8 cellular contexts compared by ENCODE assay signal in genomic region chr9:129333961-129334743, GRCh38.
DNase-seq lines count a peak whose midpoint lies in the region; ATAC-seq and TF ChIP-seq lines count a peak whose summit lies in the region.

No MANE protein-coding gene starts in this region.

- no peaks in the 10 kb centered on the region for H4K20me1 ChIP-seq in HCT116 (ENCODE audit: insufficient read depth)

- DNase-seq in AG08396 (ENCODE audit: low spot score) (peak; percentile 93), HCT116 (ENCODE audit: low read depth, low spot score) (peak; percentile 93), SIG-M5 (lab: John Stamatoyannopoulos, UW) (peak; percentile 37), iPS-NIHi11 (ENCODE audit: low spot score) (peak; percentile 90), skeletal muscle cell (ENCODE audit: low read depth) (peak; percentile 91)
- no peak for DNase-seq in central memory CD8-positive, alpha-beta T cell (ENCODE audit: low spot score in 2 of 2)

- no peaks in the 10 kb centered on the region for H3K79me2 ChIP-seq in HCT116 (ENCODE audit: insufficient read depth, low read length)

- intact Hi-C loops in HCT116 (cut with micrococcal nuclease): loop anchor here (1.0 to 5.0 kb wide), 3 partner anchors 153 to 273 kb away; partner anchors contain the start of gene IER5L

- H3K27me3 Mint-ChIP-seq in central memory CD8-positive, alpha-beta T cell: no peaks in the 10 kb centered on the region

- CTCF ChIA-PET in HCT116 (lab: Charles Lee): interaction anchor here (1.0 to 1.1 kb wide), 2 partner anchors 194 to 203 kb away, joined by 3 read pairs; no protein-coding TSS in a partner anchor

- peak overlapping the region; percentile 100 for H3K27ac ChIP-seq in HCT116 (ENCODE audit: low read depth, low read length)

- H3K4me3 ChIP-seq in HCT116 (replicated peaks in 1 of 2; ENCODE audit: low read depth in 1 of 2, low read length in 2 of 2) (peak overlapping the region; percentile 44 to 52), skeletal muscle cell (ENCODE audit: low read depth, low read length) (no peak overlapping the region)

- POLR2A ChIA-PET in HCT116 (lab: Charles Lee): interaction anchor here (0.7 to 3.6 kb wide), 17 partner anchors 9 to 275 kb away, joined by 3 to 28 read pairs (median 5); partner anchors contain the start of gene IER5L

- TSS peak; percentile 79 for BruUV-seq in HCT116 (replicated peaks; lab: Mats Ljungman, UMichigan)

- H3K9me3 Mint-ChIP-seq in central memory CD8-positive, alpha-beta T cell: peaks cover 9% of the 10 kb centered on the region

- H3K9ac ChIP-seq in HCT116 (ENCODE audit: low read length): peak overlapping the region; percentile 76

- H3K27ac Mint-ChIP-seq in central memory CD8-positive, alpha-beta T cell (ENCODE audit: low read depth): peak overlapping the region; percentile 8

- peaks cover 0 to 18% of the 10 kb centered on the region in 2 experiments; a peak in 1 of 4 replicates for H3K9me3 ChIP-seq in HCT116 (ENCODE audit: control insufficient read depth in 1 of 2, insufficient read depth in 1 of 2, low read depth in 1 of 2, low read length in 2 of 2)

- H3K4me3 Mint-ChIP-seq in central memory CD8-positive, alpha-beta T cell: peak overlapping the region; percentile 32

- no peak overlapping the region for H2AFZ ChIP-seq in HCT116 (ENCODE audit: low read depth, low read length, poor library complexity, severe bottlenecking)

- TF ChIP-seq CTCF in HCT116 (IDR thresholded peaks at IDR 0.05 in 2 of 3, conservative IDR thresholded peaks at IDR 0.05 in 1 of 3; ENCODE audit: borderline replicate concordance in 1 of 3, insufficient read depth in 1 of 3, low read depth in 2 of 3, low read length in 2 of 3): no peak

- H3K36me3 Mint-ChIP-seq in central memory CD8-positive, alpha-beta T cell (ENCODE audit: insufficient read depth): peaks cover 2% of the 10 kb centered on the region

- RAD21 ChIA-PET in HCT116 (lab: Charles Lee; ENCODE audit: low non-redundant PET in 1 of 2, low total read pairs in 2 of 2, uncharacterized antibody in 2 of 2, unreplicated experiment in 2 of 2): interaction anchor here (0.6 to 1.1 kb wide), 4 partner anchors 74 to 193 kb away, joined by 3 to 5 read pairs (median 4); no protein-coding TSS in a partner anchor

- no peaks in the 10 kb centered on the region for H3K36me3 ChIP-seq in HCT116 (ENCODE audit: control insufficient read depth in 1 of 2, insufficient read depth in 2 of 2, low read length in 2 of 2)

- TF ChIP-seq RAD21 in HCT116 (IDR thresholded peaks at IDR 0.05; ENCODE audit: low read depth): no peak

- no peaks in the 10 kb centered on the region for H3K4me1 Mint-ChIP-seq in central memory CD8-positive, alpha-beta T cell

- no peaks in the 10 kb centered on the region for H3K27me3 ChIP-seq in HCT116 (ENCODE audit: insufficient read depth, low read length)

- peak; percentile 16 for TF ChIP-seq POLR2A in HCT116 (IDR thresholded peaks at IDR 0.05; ENCODE audit: borderline replicate concordance, extremely low read depth, insufficient read depth, insufficient read length)

- H3K4me1 ChIP-seq in HCT116 (ENCODE audit: control insufficient read depth in 1 of 2, insufficient read depth in 2 of 2, low read length in 2 of 2): peaks cover 54 to 68% of the 10 kb centered on the region in 2 experiments

- ATAC-seq in HCT116 (peak; percentile 81), HG02840 (IDR thresholded peaks at IDR 0.05; ENCODE audit: low FRiP score, unreplicated experiment) (no peak), HG02884 (IDR thresholded peaks at IDR 0.05; ENCODE audit: unreplicated experiment) (no peak)
- no peak for ATAC-seq in central memory CD8-positive, alpha-beta T cell (replicated peaks; ENCODE audit: extremely low read depth, poor library complexity, severe bottlenecking)

- peak overlapping the region; percentile 89 for H3K4me2 ChIP-seq in HCT116 (ENCODE audit: low read length)

- no peaks in the 10 kb centered on the region for H3K9me2 ChIP-seq in HCT116 (ENCODE audit: insufficient read depth)

TF ChIP-seq in HCT116, 20 proteins besides CTCF, POLR2A, EP300 and RAD21:
- TF ChIP-seq EZH2 (IDR thresholded peaks at IDR 0.05) (no peak), ZFX (IDR thresholded peaks at IDR 0.05) (peak; percentile 39; the same call in 1 of the 2 replicates), ZBTB33 (IDR thresholded peaks at IDR 0.05; ENCODE audit: extremely low read depth, insufficient replicate concordance, low read length) (peak; percentile 80), REST (IDR thresholded peaks at IDR 0.05; ENCODE audit: low read depth) (no peak), ZNF274 (IDR thresholded peaks at IDR 0.05; ENCODE audit: low read depth, low read length) (no peak), MAX (IDR thresholded peaks at IDR 0.05) (no peak), SIN3A (IDR thresholded peaks at IDR 0.05; ENCODE audit: low read depth) (no peak), EGR1 (IDR thresholded peaks at IDR 0.05; ENCODE audit: low read depth) (no peak), CBX3 (IDR thresholded peaks at IDR 0.05; ENCODE audit: low read depth) (no peak), TCF7L2 (IDR thresholded peaks at IDR 0.05; ENCODE audit: borderline replicate concordance, extremely low read depth, insufficient read depth, insufficient read length) (peak; percentile 91), ELF1 (IDR thresholded peaks at IDR 0.05; ENCODE audit: borderline replicate concordance, low read depth) (no peak), SRF (IDR thresholded peaks at IDR 0.05; ENCODE audit: low read depth) (no peak), EZH2phosphoT487 (IDR thresholded peaks at IDR 0.05; ENCODE audit: borderline replicate concordance) (no peak), CEBPB (IDR thresholded peaks at IDR 0.05; ENCODE audit: low read depth) (no peak), YY1 (IDR thresholded peaks at IDR 0.05; ENCODE audit: extremely low read depth, insufficient replicate concordance, low read depth, low read length) (peak; percentile 67), JUND (IDR thresholded peaks at IDR 0.05) (no peak), POLR2AphosphoS5 (IDR thresholded peaks at IDR 0.05; ENCODE audit: low read depth, low read length) (peak; percentile 52)
TF ChIP-seq in HCT116: peak in this region for 5.

Comparison
In these comparisons a context has a peak if more than half of its experiments do, and no peak if none do; other contexts are left out.
1. DNase-seq: peak in AG08396 (single experiment), HCT116 (single experiment), SIG-M5 (single experiment), iPS-NIHi11 (single experiment) and skeletal muscle cell (single experiment); none in central memory CD8-positive, alpha-beta T cell (0 of 2).